Comparison of ENCODE assay signal across 9 cellular contexts in genomic region chr21:46184625-46185555, GRCh38. TPM values are rescaled to one million over a fixed set of nuclear protein-coding genes. Genes with fewer than 3 reads are reported as not detected.
A peak's percentile ranks its signal among the peaks of the same experiment; 100 is the strongest.
DNase-seq lines count a peak whose midpoint lies in the region; ATAC-seq and TF ChIP-seq lines count a peak whose summit lies in the region.
"Had no signal": no experiment of that assay in that cellular context is flagged by ENCODE, and none has a peak within 500 bp of the region (broad histone marks: within the 10 kb centered on the region; RNA-seq: fewer than 3 reads in every experiment).

No MANE protein-coding gene starts in this region.

- H3K27ac Mint-ChIP-seq in progenitor cell of endocrine pancreas (peak overlapping the region; percentile 95), type B pancreatic cell (peak overlapping the region; percentile 95)

- intact Hi-C loops in left ventricle myocardium superior (cut with micrococcal nuclease), result no loop called here

- DNase-seq in GM19238 (ENCODE audit: insufficient read length, low spot score) (peak; percentile 30), NCI-H1092 treated with DMSO at 0.1 percent for 48 hours (lab: John Stamatoyannopoulos, UW) (peak; percentile 60), T-helper 1 cell (peak in 4 of 5 donors; percentile 49 to 72 (median 60)), anterior cingulate cortex (lab: John Stamatoyannopoulos, UW) (peak in 56 of 58 donors; percentile 21 to 97 (median 81)), left ventricle myocardium superior (peak; percentile 92), progenitor cell of endocrine pancreas (ENCODE audit: low spot score, unreplicated experiment) (peak; percentile 79), type B pancreatic cell (ENCODE audit: extremely low spot score, unreplicated experiment) (peak; percentile 86)

- H3K27ac ChIP-seq in 22Rv1, result peak overlapping the region; percentile 49
- H3K27ac ChIP-seq: A549 had no signal

- H3K36me3 Mint-ChIP-seq in progenitor cell of endocrine pancreas (ENCODE audit: insufficient read depth) (peaks cover 3% of the 10 kb centered on the region), type B pancreatic cell (no peaks in the 10 kb centered on the region)

- H3K27me3 Mint-ChIP-seq in progenitor cell of endocrine pancreas (no peaks in the 10 kb centered on the region), type B pancreatic cell (no peaks in the 10 kb centered on the region)

- peak overlapping the region; percentile 88 for H3K4me3 Mint-ChIP-seq in progenitor cell of endocrine pancreas (ENCODE audit: low read depth)
- peak overlapping the region; percentile 94 for H3K4me3 Mint-ChIP-seq in type B pancreatic cell

- peak; percentile 74 for ATAC-seq in left ventricle myocardium superior

- H3K4me1 Mint-ChIP-seq in progenitor cell of endocrine pancreas (ENCODE audit: low read depth) (peaks cover 4% of the 10 kb centered on the region), type B pancreatic cell (ENCODE audit: unreplicated experiment) (peaks cover 21% of the 10 kb centered on the region)

- TF ChIP-seq CTCF in 22Rv1 (IDR thresholded peaks at IDR 0.05) (no peak), progenitor cell of endocrine pancreas (IDR thresholded peaks at IDR 0.05; ENCODE audit: unreplicated experiment) (no peak), type B pancreatic cell (conservative IDR thresholded peaks at IDR 0.05) (no peak)

- H3K9me3 Mint-ChIP-seq in progenitor cell of endocrine pancreas (ENCODE audit: low read depth) (no peaks in the 10 kb centered on the region), type B pancreatic cell (no peaks in the 10 kb centered on the region)

RNA-seq across cellular contexts. Expression of gene SPATC1L, which starts 0.6 kb away (rescaled TPM):
- 12.0 TPM for total RNA-seq in left ventricle myocardium superior
- total RNA-seq in progenitor cell of endocrine pancreas, result 31.4 and 32.8 TPM in 2 replicates
- 18.5 and 24.7 TPM in 2 replicates for total RNA-seq in type B pancreatic cell (ENCODE audit: low replicate concordance)

RNA-seq across cellular contexts. Expression of gene FTCD, which starts 29.5 kb away (rescaled TPM):
- 1.5 TPM for total RNA-seq in left ventricle myocardium superior
- total RNA-seq in progenitor cell of endocrine pancreas, result 48.4 and 49.3 TPM in 2 replicates
- total RNA-seq in type B pancreatic cell (ENCODE audit: low replicate concordance), result 26.9 and 45.0 TPM in 2 replicates

RNA-seq across cellular contexts. Expression of gene LSS, which starts 43.7 kb away (rescaled TPM):
- 58.3 TPM for total RNA-seq in left ventricle myocardium superior
- 145 and 147 TPM in 2 replicates for total RNA-seq in progenitor cell of endocrine pancreas
- total RNA-seq in type B pancreatic cell (ENCODE audit: low replicate concordance), result 60.7 and 70.2 TPM in 2 replicates

Comparison
In these comparisons a context has a peak if more than half of its experiments do, and no peak if none do; other contexts are left out.
1. Peak in every context shown above with its lines: DNase-seq, ATAC-seq and H3K27ac ChIP-seq.
2. DNase-seq: peak in every context shown above with its lines; median percentile 92 in left ventricle myocardium superior; 86 in type B pancreatic cell; 81 in anterior cingulate cortex; 79 in progenitor cell of endocrine pancreas; 60 in T-helper 1 cell; 60 in NCI-H1092 treated with DMSO at 0.1 percent for 48 hours; 30 in GM19238.
3. RNA of gene FTCD, which starts 29.5 kb away (total RNA-seq): 48.4 to 49.3 TPM in progenitor cell of endocrine pancreas and 26.9 to 45.0 TPM in type B pancreatic cell; 1.5 TPM in left ventricle myocardium superior (single experiment); every median in the first group is over 10 times any median in the second.